ENCODE assay signal across 33 cellular contexts in the genomic region with DNA sequence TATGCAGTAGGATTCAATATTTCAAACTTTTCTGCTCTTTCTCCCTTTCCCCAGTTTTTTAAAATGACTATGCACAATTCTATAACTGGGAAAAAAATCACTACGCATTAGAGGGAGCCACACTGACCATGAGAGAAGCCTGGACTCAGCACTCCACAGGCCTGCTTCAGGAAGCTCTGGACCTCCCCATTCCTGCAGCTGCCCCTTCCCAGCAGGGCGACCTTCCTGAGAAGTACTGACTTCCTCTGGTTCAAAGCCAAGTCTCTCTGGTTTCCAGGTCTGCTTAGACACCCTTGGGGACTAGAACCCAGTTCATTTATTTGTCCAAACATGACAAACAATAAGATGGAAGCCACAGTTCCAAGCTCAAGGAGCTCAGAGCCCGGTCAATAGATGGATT. TPM values are rescaled to one million over a fixed set of nuclear protein-coding genes. Genes with fewer than 3 reads are reported as not detected.
DNase-seq lines count a peak whose midpoint lies in the region; ATAC-seq and TF ChIP-seq lines count a peak whose summit lies in the region.
"Had no signal": no experiment of that assay in that cellular context is flagged by ENCODE, and none has a peak within 500 bp of the region (broad histone marks: within the 10 kb centered on the region; RNA-seq: fewer than 3 reads in every experiment).

No MANE protein-coding gene starts in this region.

- peaks cover 47% of the 10 kb centered on the region for H3K4me1 ChIP-seq in suprapubic skin

- peaks cover 12% of the 10 kb centered on the region for H3K4me1 Mint-ChIP-seq in activated naive CD4-positive, alpha-beta T cell treated with anti-CD3 and anti-CD28 coated beads, Interleukin-2, amount 10 ng/mL, durations not matched to agents 7 days and 5 days
- peaks cover 7% of the 10 kb centered on the region for H3K4me1 Mint-ChIP-seq in T-helper 17 cell

- no peak for ATAC-seq in T-helper 17 cell
- ATAC-seq: activated CD8-positive, alpha-beta memory T cell treated with anti-CD3 and anti-CD28 coated beads, Interleukin-2, amount 10 ng/mL, durations not matched to agents 7 days and 5 days; CD8-positive, alpha-beta T cell; GM12878; left ventricle myocardium superior; psoas muscle had no signal

- H3K9me3 ChIP-seq in T-helper 17 cell (ENCODE audit: control insufficient read depth, low read length, poor library complexity, severe bottlenecking) (no peaks in the 10 kb centered on the region), suprapubic skin (no peaks in the 10 kb centered on the region)
- H3K9me3 ChIP-seq: heart right ventricle, psoas muscle, sigmoid colon, SJSA1 had no signal

- no peak overlapping the region for H3K4me3 ChIP-seq in suprapubic skin
- H3K4me3 ChIP-seq: dorsolateral prefrontal cortex, GM12878, heart right ventricle, psoas muscle, sigmoid colon, SJSA1 had no signal

- TF ChIP-seq EP300 in suprapubic skin (IDR thresholded peaks at IDR 0.05): no peak

- no peak overlapping the region for H3K4me3 Mint-ChIP-seq in activated naive CD4-positive, alpha-beta T cell treated with anti-CD3 and anti-CD28 coated beads, Interleukin-2, amount 10 ng/mL, durations not matched to agents 7 days and 5 days
- no peak overlapping the region for H3K4me3 Mint-ChIP-seq in T-helper 17 cell
- H3K4me3 Mint-ChIP-seq: activated CD8-positive, alpha-beta memory T cell treated with anti-CD3 and anti-CD28 coated beads, Interleukin-2, amount 10 ng/mL, durations not matched to agents 7 days and 5 days; CD8-positive, alpha-beta T cell; naive B cell; type B pancreatic cell had no signal

- no peaks in the 10 kb centered on the region for H3K27me3 ChIP-seq in suprapubic skin
- H3K27me3 ChIP-seq: dorsolateral prefrontal cortex, heart right ventricle, sigmoid colon, SJSA1 had no signal

- WGBS in suprapubic skin: 81% methylated on average over 3 of the region's 3 CpGs

- no peaks in the 10 kb centered on the region for H3K36me3 Mint-ChIP-seq in activated naive CD4-positive, alpha-beta T cell treated with anti-CD3 and anti-CD28 coated beads, Interleukin-2, amount 10 ng/mL, durations not matched to agents 7 days and 5 days
- H3K36me3 Mint-ChIP-seq in T-helper 17 cell (ENCODE audit: low read depth): no peaks in the 10 kb centered on the region
- H3K36me3 Mint-ChIP-seq: activated CD8-positive, alpha-beta memory T cell treated with anti-CD3 and anti-CD28 coated beads, Interleukin-2, amount 10 ng/mL, durations not matched to agents 7 days and 5 days; naive B cell; type B pancreatic cell had no signal

- CTCF ChIA-PET in activated naive CD4-positive, alpha-beta T cell treated with anti-CD3 and anti-CD28 coated beads, Interleukin-2, amount 10 ng/mL, durations not matched to agents 7 days and 5 days (lab: Charles Lee): interaction anchor here (0.5 to 19.8 kb wide), 11 partner anchors 9 to 408 kb away, joined by 3 to 314 read pairs (median 4); no protein-coding TSS in a partner anchor

- no peaks in the 10 kb centered on the region for H3K9me3 Mint-ChIP-seq in activated naive CD4-positive, alpha-beta T cell treated with anti-CD3 and anti-CD28 coated beads, Interleukin-2, amount 10 ng/mL, durations not matched to agents 7 days and 5 days
- H3K9me3 Mint-ChIP-seq: CD8-positive, alpha-beta T cell; naive B cell; type B pancreatic cell had no signal

- no peak for DNase-seq in activated naive CD4-positive, alpha-beta T cell treated with anti-CD3 and anti-CD28 coated beads, Interleukin-2, amount 10 ng/mL, durations not matched to agents 7 days and 5 days
- no peak for DNase-seq in activated naive CD4-positive, alpha-beta T cell (lab: John Stamatoyannopoulos, UW)
- no peak for DNase-seq in T-helper 17 cell
- DNase-seq in lung microvascular endothelial cell (ENCODE audit: low read depth in 2 of 2): peak; percentile 25 to 67
- no peak for DNase-seq in NCI-H345 (lab: John Stamatoyannopoulos, UW)
- DNase-seq in mesenteric fat pad (ENCODE audit: low spot score): no peak
- DNase-seq in suprapubic skin (ENCODE audit: low spot score in 2 of 2): no peak
- no peak for DNase-seq in DMS153 treated with DMSO at 0.1 percent for 48 hours (lab: John Stamatoyannopoulos, UW; ENCODE audit: unreplicated experiment)
- DNase-seq: activated CD4-positive, alpha-beta T cell treated with anti-CD3 and anti-CD28 coated beads, Interleukin-2, amount 50 U/mL, for 1 hour; activated CD4-positive, CD25-positive, alpha-beta regulatory T cell; activated CD8-positive, alpha-beta memory T cell treated with anti-CD3 and anti-CD28 coated beads, Interleukin-2, amount 10 ng/mL, durations not matched to agents 7 days and 5 days; activated gamma-delta T cell treated with Interleukin-2 at 50 U/mL for 16 hours; activated T-cell treated with anti-CD3 and anti-CD28 coated beads, Interleukin-2, amount 50 U/mL, for 48 hours; CD8-positive, alpha-beta T cell; dorsolateral prefrontal cortex; HCEC 1CT; heart right ventricle; Karpas-422; left ventricle myocardium superior; midbrain; naive B cell; NCI-H1417; NCI-H2081 treated with DMSO at 0.1 percent for 48 hours; NCI-H226; NCI-H774; occipital lobe; RPMI8226; sigmoid colon; stimulated activated CD4-positive, alpha-beta T cell treated with anti-CD3 and anti-CD28 coated beads, Interleukin-4, amount 100 ng/mL, for 1 hour had no signal

- peak overlapping the region; percentile 42 for H3K27ac Mint-ChIP-seq in activated naive CD4-positive, alpha-beta T cell treated with anti-CD3 and anti-CD28 coated beads, Interleukin-2, amount 10 ng/mL, durations not matched to agents 7 days and 5 days
- peak overlapping the region; percentile 34 for H3K27ac Mint-ChIP-seq in T-helper 17 cell
- H3K27ac Mint-ChIP-seq: activated CD8-positive, alpha-beta memory T cell treated with anti-CD3 and anti-CD28 coated beads, Interleukin-2, amount 10 ng/mL, durations not matched to agents 7 days and 5 days; CD8-positive, alpha-beta T cell; type B pancreatic cell had no signal

- H3K36me3 ChIP-seq in suprapubic skin: peaks cover 70% of the 10 kb centered on the region

- H3K27me3 Mint-ChIP-seq in activated naive CD4-positive, alpha-beta T cell treated with anti-CD3 and anti-CD28 coated beads, Interleukin-2, amount 10 ng/mL, durations not matched to agents 7 days and 5 days: peaks cover 3% of the 10 kb centered on the region
- H3K27me3 Mint-ChIP-seq in T-helper 17 cell: no peaks in the 10 kb centered on the region
- H3K27me3 Mint-ChIP-seq: activated CD8-positive, alpha-beta memory T cell treated with anti-CD3 and anti-CD28 coated beads, Interleukin-2, amount 10 ng/mL, durations not matched to agents 7 days and 5 days; naive B cell; type B pancreatic cell had no signal

- no peak overlapping the region for H3K27ac ChIP-seq in suprapubic skin
- H3K27ac ChIP-seq: psoas muscle, sigmoid colon, SJSA1 had no signal

- TF ChIP-seq CTCF in suprapubic skin (IDR thresholded peaks at IDR 0.05): no peak

- TF ChIP-seq POLR2A in suprapubic skin (IDR thresholded peaks at IDR 0.05): no peak

RNA-seq across cellular contexts. Expression of a gene that starts 42.0 kb away (rescaled TPM):
- total RNA-seq in T-helper 17 cell (10 to 100 TPM; 86.3 to 91.5 TPM), lung microvascular endothelial cell (47.3 and 48.6 TPM in 2 replicates), mesenteric fat pad (43.6 TPM), suprapubic skin (100 to 1,000 TPM; 118 to 202 (median 165) TPM)

RNA-seq across cellular contexts. Expression of a gene that starts 44.3 kb away (rescaled TPM):
- total RNA-seq in T-helper 17 cell (10 to 100 TPM in 1 of 2 donors, 1 to 10 TPM in 1; 9.2 to 10.5 TPM), lung microvascular endothelial cell (23.4 and 35.3 TPM in 2 replicates), mesenteric fat pad (29.8 TPM), suprapubic skin (100 to 1,000 TPM; 197 to 538 (median 406) TPM)

Comparison
In these comparisons a context has a peak if more than half of its experiments do, and no peak if none do; other contexts are left out.
1. DNase-seq: peak in lung microvascular endothelial cell (2 of 2); none in activated naive CD4-positive, alpha-beta T cell treated with anti-CD3 and anti-CD28 coated beads, Interleukin-2, amount 10 ng/mL, durations not matched to agents 7 days and 5 days (single experiment), activated naive CD4-positive, alpha-beta T cell (0 of 4), T-helper 17 cell (0 of 3), NCI-H345 (single experiment), mesenteric fat pad (single experiment), suprapubic skin (0 of 2) and DMS153 treated with DMSO at 0.1 percent for 48 hours (single experiment).